ENCODE assay signal across 8 cellular contexts in the genomic region with DNA sequence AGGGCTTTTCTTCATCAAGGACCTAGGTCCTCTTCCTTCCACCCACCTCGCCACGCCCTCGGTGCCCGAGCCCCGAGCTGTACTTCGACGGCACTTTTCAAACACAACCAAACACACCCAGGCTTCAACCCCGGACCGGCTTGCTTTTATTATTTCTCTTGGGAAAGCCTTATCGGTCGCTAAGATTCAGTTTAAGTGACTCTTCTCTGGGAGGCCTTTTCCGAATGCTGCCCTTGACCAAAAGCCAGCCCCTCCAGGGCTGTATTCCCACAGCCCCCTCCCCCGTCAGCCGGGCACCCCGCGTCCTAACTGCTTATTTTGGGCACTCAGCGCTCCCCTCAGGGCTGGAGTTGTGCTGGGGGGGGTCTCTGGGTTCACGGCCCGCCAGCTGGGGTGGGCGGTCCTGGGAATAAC. TPM values are rescaled to one million over a fixed set of nuclear protein-coding genes. Genes with fewer than 3 reads are reported as not detected.
DNase-seq lines count a peak whose midpoint lies in the region; ATAC-seq and TF ChIP-seq lines count a peak whose summit lies in the region.

No MANE protein-coding gene starts in this region.

- H3K9ac ChIP-seq in skeletal muscle satellite cell (ENCODE audit: low read depth, low read length) = peak overlapping the region; percentile 42

- intact Hi-C loops in left ventricle myocardium inferior (cut with micrococcal nuclease) = no loop called here

- H3K4me2 ChIP-seq in skeletal muscle satellite cell (ENCODE audit: low read length) = peak overlapping the region; percentile 76

- CTCF ChIA-PET in activated CD4-positive, alpha-beta memory T cell treated with anti-CD3 and anti-CD28 coated beads, Interleukin-2, amount 10 ng/mL, durations not matched to agents 7 days and 5 days (lab: Charles Lee) = interaction anchor here (1.0 to 3.1 kb wide), 6 partner anchors 30 to 234 kb away, joined by 3 to 13 read pairs (median 5); no protein-coding TSS in a partner anchor

- no peaks in the 10 kb centered on the region for H3K9me3 Mint-ChIP-seq in activated CD4-positive, alpha-beta memory T cell treated with anti-CD3 and anti-CD28 coated beads, Interleukin-2, amount 10 ng/mL, durations not matched to agents 7 days and 5 days

- H3K4me3 ChIP-seq in left ventricle myocardium inferior (peak overlapping the region; percentile 79), skeletal muscle satellite cell (ENCODE audit: low read length) (peak overlapping the region; percentile 64)

- H3K4me1 ChIP-seq in left ventricle myocardium inferior = peaks cover 24% of the 10 kb centered on the region
- H3K4me1 ChIP-seq in skeletal muscle satellite cell (ENCODE audit: control insufficient read depth, insufficient read depth, low read length) = peaks cover 19% of the 10 kb centered on the region

- H3K27me3 ChIP-seq in left ventricle myocardium inferior (ENCODE audit: low read depth) (peaks cover 43% of the 10 kb centered on the region), skeletal muscle satellite cell (ENCODE audit: control insufficient read depth, insufficient read depth, low read length) (peaks cover 37% of the 10 kb centered on the region)

- H3K9me3 ChIP-seq in left ventricle myocardium inferior (replicated peaks) = no peaks in the 10 kb centered on the region
- no peaks in the 10 kb centered on the region for H3K9me3 ChIP-seq in skeletal muscle satellite cell (replicated peaks; ENCODE audit: low read length)

- DNase-seq in stimulated activated CD4-positive, alpha-beta T cell treated with anti-CD3 and anti-CD28 coated beads, Interleukin-15, amount 100 ng/mL, for 24 hours = peak; percentile 24
- no peak for DNase-seq in stimulated activated CD4-positive, alpha-beta T cell treated with anti-CD3 and anti-CD28 coated beads, Interleukin-4, amount 100 ng/mL, for 1 hour
- peak; percentile 39 for DNase-seq in activated CD4-positive, alpha-beta memory T cell treated with anti-CD3 and anti-CD28 coated beads, Interleukin-2, amount 10 ng/mL, durations not matched to agents 7 days and 5 days
- no peak for DNase-seq in left ventricle myocardium inferior
- no peak for DNase-seq in stimulated activated naive CD4-positive, alpha-beta T cell treated with Interleukin-2 at 50 U/mL for 16 hours (lab: John Stamatoyannopoulos, UW)

- peak overlapping the region; percentile 50 for H3K27ac ChIP-seq in left ventricle myocardium inferior (replicated peaks)

- POLR2A ChIA-PET in activated CD4-positive, alpha-beta memory T cell treated with anti-CD3 and anti-CD28 coated beads, Interleukin-2, amount 10 ng/mL, durations not matched to agents 7 days and 5 days (lab: Charles Lee) = interaction anchor here (1.3 to 3.6 kb wide), 5 partner anchors 12 to 162 kb away, joined by 3 to 20 read pairs (median 11); a partner anchor contains a TSS

- H3K4me3 Mint-ChIP-seq in activated CD4-positive, alpha-beta memory T cell treated with anti-CD3 and anti-CD28 coated beads, Interleukin-2, amount 10 ng/mL, durations not matched to agents 7 days and 5 days = peak overlapping the region; percentile 77

- H3K36me3 Mint-ChIP-seq in activated CD4-positive, alpha-beta memory T cell treated with anti-CD3 and anti-CD28 coated beads, Interleukin-2, amount 10 ng/mL, durations not matched to agents 7 days and 5 days (ENCODE audit: low read depth) = peaks cover 2% of the 10 kb centered on the region

- peak overlapping the region; percentile 62 for H3K27ac Mint-ChIP-seq in activated CD4-positive, alpha-beta memory T cell treated with anti-CD3 and anti-CD28 coated beads, Interleukin-2, amount 10 ng/mL, durations not matched to agents 7 days and 5 days

- no peak for TF ChIP-seq CTCF in left ventricle myocardium inferior (IDR thresholded peaks at IDR 0.05; ENCODE audit: borderline replicate concordance)

- peaks cover 37% of the 10 kb centered on the region for H3K27me3 Mint-ChIP-seq in activated CD4-positive, alpha-beta memory T cell treated with anti-CD3 and anti-CD28 coated beads, Interleukin-2, amount 10 ng/mL, durations not matched to agents 7 days and 5 days

- H3K36me3 ChIP-seq in left ventricle myocardium inferior (no peaks in the 10 kb centered on the region), skeletal muscle satellite cell (ENCODE audit: insufficient read depth, low read length) (no peaks in the 10 kb centered on the region)

- H3K4me1 Mint-ChIP-seq in activated CD4-positive, alpha-beta memory T cell treated with anti-CD3 and anti-CD28 coated beads, Interleukin-2, amount 10 ng/mL, durations not matched to agents 7 days and 5 days = peaks cover 24% of the 10 kb centered on the region

- no peak for ATAC-seq in GM18498 (IDR thresholded peaks at IDR 0.05; ENCODE audit: unreplicated experiment)
- ATAC-seq in GM21576 (IDR thresholded peaks at IDR 0.05; ENCODE audit: unreplicated experiment) = no peak

RNA-seq across cellular contexts. Expression of a gene that starts 0.6 kb away (rescaled TPM):
- 1 to 10 TPM; 3.3 to 4.9 TPM for total RNA-seq in activated CD4-positive, alpha-beta memory T cell treated with anti-CD3 and anti-CD28 coated beads, Interleukin-2, amount 10 ng/mL, durations not matched to agents 7 days and 5 days
- not detected for total RNA-seq in left ventricle myocardium inferior
- total RNA-seq in skeletal muscle satellite cell (2012; rRNA removed) = under 0.01 and 0.22 TPM in 2 replicates

RNA-seq across cellular contexts. Expression of a gene that starts 44.1 kb away (rescaled TPM):
- total RNA-seq in activated CD4-positive, alpha-beta memory T cell treated with anti-CD3 and anti-CD28 coated beads, Interleukin-2, amount 10 ng/mL, durations not matched to agents 7 days and 5 days = 100 to 1,000 TPM; 100 to 102 TPM
- total RNA-seq in left ventricle myocardium inferior = 56.6 TPM
- total RNA-seq in skeletal muscle satellite cell (2012; rRNA removed) = 47.4 and 59.6 TPM in 2 replicates

Comparison
In these comparisons a context has a peak if more than half of its experiments do, and no peak if none do; other contexts are left out.
1. DNase-seq: peak in stimulated activated CD4-positive, alpha-beta T cell treated with anti-CD3 and anti-CD28 coated beads, Interleukin-15, amount 100 ng/mL, for 24 hours (single experiment) and activated CD4-positive, alpha-beta memory T cell treated with anti-CD3 and anti-CD28 coated beads, Interleukin-2, amount 10 ng/mL, durations not matched to agents 7 days and 5 days (single experiment); none in stimulated activated CD4-positive, alpha-beta T cell treated with anti-CD3 and anti-CD28 coated beads, Interleukin-4, amount 100 ng/mL, for 1 hour (single experiment), left ventricle myocardium inferior (single experiment) and stimulated activated naive CD4-positive, alpha-beta T cell treated with Interleukin-2 at 50 U/mL for 16 hours (single experiment).